32 cellular contexts compared by ENCODE assay signal in genomic region chr16:765488-765865, GRCh38. TPM values are rescaled to one million over a fixed set of nuclear protein-coding genes. Genes with fewer than 3 reads are reported as not detected.
"Had no signal": no experiment of that assay in that cellular context is flagged by ENCODE, and none has a peak within 500 bp of the region (broad histone marks: within the 10 kb centered on the region; RNA-seq: fewer than 3 reads in every experiment).

No MANE protein-coding gene starts in this region.

- H3K4me1 ChIP-seq: heart right ventricle, prostate gland, right atrium auricular region, sigmoid colon, testis had no signal

- H3K27ac ChIP-seq: coronary artery, esophagus squamous epithelium, heart right ventricle, prostate gland, right atrium auricular region, sigmoid colon, testis, tibial artery had no signal

- H3K36me3 ChIP-seq: esophagus squamous epithelium, heart right ventricle, prostate gland, right atrium auricular region, sigmoid colon, tibial artery had no signal

- ATAC-seq: effector memory CD8-positive, alpha-beta T cell; heart right ventricle; mucosa of descending colon; natural killer cell treated with Interleukin-12 subunit alpha and Interleukin-12 subunit beta and Interleukin-15 and Interleukin-18, amount 100 ng/mL, for 72 hours; stimulated activated memory B cell treated with anti-CD40 and anti-IgM and Interleukin-4, amounts not matched to agents 10 μg/mL and 1 μg/mL and 100 μg/mL, for 72 hours; stimulated activated naive CD8-positive, alpha-beta T cell treated with anti-CD3 and anti-CD28 coated beads, Interleukin-15, Interleukin-2, amounts not matched to agents 100 U/mL and 50 U/mL, for 24 hours had no signal

- FAIRE-seq: endometrium, urothelium cell line had no signal

- H3K9me3 ChIP-seq: esophagus squamous epithelium, heart right ventricle, mucosa of descending colon, prostate gland, right atrium auricular region, sigmoid colon, testis, tibial artery had no signal

- H3K27me3 ChIP-seq: right atrium auricular region, testis had no signal

- DNase-seq: dermis blood vessel endothelial cell; effector memory CD8-positive, alpha-beta T cell; erythroblast; esophagus squamous epithelium; foreskin melanocyte; glutamatergic neuron; heart right ventricle; hippocampal formation; immature natural killer cell; islet precursor cell; mesenchymal stem cell; mucosa of descending colon; naive B cell; sigmoid colon; stimulated activated CD4-positive, alpha-beta T cell treated with anti-CD3 and anti-CD28 coated beads, Interleukin-4, amount 100 ng/mL, for 4 hours; stimulated activated naive CD8-positive, alpha-beta T cell treated with anti-CD3 and anti-CD28 coated beads, Interleukin-15, Interleukin-2, amounts not matched to agents 100 U/mL and 50 U/mL, for 24 hours; substantia nigra; testis; tibial artery had no signal

- H3K4me3 ChIP-seq: coronary artery, esophagus squamous epithelium, heart right ventricle, mucosa of descending colon, prostate gland, right atrium auricular region, sigmoid colon, testis, tibial artery had no signal

RNA-seq across cellular contexts. Expression of gene MSLN, which starts 4.9 kb away (rescaled TPM):
- total RNA-seq: dermis blood vessel endothelial cell; natural killer cell treated with Interleukin-12 subunit alpha and Interleukin-12 subunit beta and Interleukin-15 and Interleukin-18, amount 100 ng/mL, for 72 hours; neural crest cell had no signal
- polyA plus RNA-seq: immature natural killer cell had no signal

RNA-seq across cellular contexts. Expression of gene GNG13, which starts 35.1 kb away (rescaled TPM):
- total RNA-seq: dermis blood vessel endothelial cell; esophagus squamous epithelium; heart right ventricle; liver; lung microvascular endothelial cell; mesothelial cell of epicardium; natural killer cell treated with Interleukin-12 subunit alpha and Interleukin-12 subunit beta and Interleukin-15 and Interleukin-18, amount 100 ng/mL, for 72 hours; neural crest cell; osteoblast; prostate gland; right atrium auricular region; sigmoid colon; skeletal muscle tissue; testis had no signal
- polyA plus RNA-seq: heart right ventricle, immature natural killer cell, liver had no signal
